Comparison of ENCODE assay signal across 14 cellular contexts in the genomic region with DNA sequence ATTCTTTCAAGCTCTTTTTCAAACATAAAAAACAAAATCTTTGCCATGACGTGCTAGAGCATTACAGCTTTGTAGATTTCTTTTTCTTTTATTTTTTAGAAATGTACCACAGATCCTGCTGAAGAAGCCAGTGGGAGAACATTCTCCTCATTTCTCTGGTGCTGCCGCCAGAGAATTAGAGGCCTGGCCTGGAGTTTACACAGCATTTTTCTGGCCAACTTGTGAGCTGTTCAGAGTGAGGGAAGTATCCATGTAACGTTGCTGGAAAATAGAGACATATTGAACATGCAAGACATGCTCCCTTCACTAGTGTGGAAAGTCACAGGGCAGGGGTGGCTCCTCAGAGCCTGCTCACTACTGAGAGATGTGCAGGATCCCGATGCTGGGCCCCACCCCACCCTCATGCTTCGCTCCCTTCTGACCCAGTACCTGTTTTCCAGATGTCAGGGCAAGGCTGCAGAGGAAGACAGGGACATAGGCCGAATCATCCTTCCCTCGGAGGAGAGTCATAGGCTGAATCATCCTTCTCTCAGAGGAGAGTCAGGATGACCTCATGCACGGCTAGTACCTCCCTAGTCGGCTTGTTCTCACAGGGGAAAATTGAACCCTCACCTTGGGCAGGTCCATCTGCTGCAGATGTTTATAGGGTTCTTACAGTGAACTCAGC.
DNase-seq lines count a peak whose midpoint lies in the region; ATAC-seq, FAIRE-seq and TF ChIP-seq lines count a peak whose summit lies in the region.
"Had no signal": no experiment of that assay in that cellular context is flagged by ENCODE, and none has a peak within 500 bp of the region (broad histone marks: within the 10 kb centered on the region; RNA-seq: fewer than 3 reads in every experiment).

No MANE protein-coding gene starts in this region.

- H3K9me3 Mint-ChIP-seq in stimulated activated naive CD8-positive, alpha-beta T cell treated with anti-CD3 and anti-CD28 coated beads, Interleukin-15, amount 100 ng/mL, for 72 hours, result peaks cover 0 to 6% of the 10 kb centered on the region in 2 donors
- H3K9me3 Mint-ChIP-seq in activated T-helper 17 cell treated with anti-CD3 and anti-CD28 coated beads, Interleukin-2, amount 50 U/mL, for 72 hours, result no peaks in the 10 kb centered on the region

- H3K27me3 ChIP-seq in kidney epithelial cell (ENCODE audit: control insufficient read depth, insufficient read depth, low read length) (no peaks in the 10 kb centered on the region), dorsolateral prefrontal cortex (peaks cover 0 to 24% (median 0%) of the 10 kb centered on the region in 45 donors)

- no peaks in the 10 kb centered on the region for H3K36me3 ChIP-seq in kidney epithelial cell (ENCODE audit: control insufficient read depth, insufficient read depth, low read length)

- peak; percentile 31 for ATAC-seq in stimulated activated naive CD8-positive, alpha-beta T cell treated with anti-CD3 and anti-CD28 coated beads, Interleukin-15, amount 100 ng/mL, for 72 hours
- no peak for ATAC-seq in stimulated activated naive CD8-positive, alpha-beta T cell treated with anti-CD3 and anti-CD28 coated beads, Interleukin-15, Interleukin-2, amounts not matched to agents 100 U/mL and 50 U/mL, for 24 hours
- ATAC-seq in activated T-helper 17 cell treated with anti-CD3 and anti-CD28 coated beads, Interleukin-2, amount 50 U/mL, for 72 hours (replicated peaks), result peak; percentile 56

- FAIRE-seq in GM12892 (lab: Jason Lieb, UNC), result no peak
- FAIRE-seq: A204.1 had no signal

- no peak overlapping the region for H3K27ac Mint-ChIP-seq in stimulated activated naive CD8-positive, alpha-beta T cell treated with anti-CD3 and anti-CD28 coated beads, Interleukin-15, amount 100 ng/mL, for 72 hours
- H3K27ac Mint-ChIP-seq in activated T-helper 17 cell treated with anti-CD3 and anti-CD28 coated beads, Interleukin-2, amount 50 U/mL, for 72 hours, result no peak overlapping the region

- no peak overlapping the region for H3K4me3 ChIP-seq in kidney epithelial cell (ENCODE audit: low read depth, low read length)
- no peak overlapping the region for H3K4me3 ChIP-seq in dorsolateral prefrontal cortex

- TF ChIP-seq CTCF in kidney epithelial cell (IDR thresholded peaks at IDR 0.05; ENCODE audit: insufficient read depth, low read length, poor library complexity, severe bottlenecking), result no peak
- no peak for TF ChIP-seq CTCF in dorsolateral prefrontal cortex (IDR thresholded peaks at IDR 0.05 in 54 of 56, conservative IDR thresholded peaks at IDR 0.05 in 2 of 56; ENCODE audit: low read depth in 1 of 56, partially characterized antibody in 56 of 56)

- H3K4me3 Mint-ChIP-seq in stimulated activated naive CD8-positive, alpha-beta T cell treated with anti-CD3 and anti-CD28 coated beads, Interleukin-15, amount 100 ng/mL, for 72 hours, result no peak overlapping the region
- no peak overlapping the region for H3K4me3 Mint-ChIP-seq in activated T-helper 17 cell treated with anti-CD3 and anti-CD28 coated beads, Interleukin-2, amount 50 U/mL, for 72 hours

- intact Hi-C loops in dorsolateral prefrontal cortex (cut with DNase I), result no loop called here

- no peaks in the 10 kb centered on the region for H3K36me3 Mint-ChIP-seq in activated T-helper 17 cell treated with anti-CD3 and anti-CD28 coated beads, Interleukin-2, amount 50 U/mL, for 72 hours (ENCODE audit: low read depth)

- no peak overlapping the region for H3K27ac ChIP-seq in dorsolateral prefrontal cortex
- H3K27ac ChIP-seq: VCaP had no signal

- H3K27me3 Mint-ChIP-seq in stimulated activated naive CD8-positive, alpha-beta T cell treated with anti-CD3 and anti-CD28 coated beads, Interleukin-15, amount 100 ng/mL, for 72 hours, result peaks cover 14% of the 10 kb centered on the region
- peaks cover 4% of the 10 kb centered on the region for H3K27me3 Mint-ChIP-seq in activated T-helper 17 cell treated with anti-CD3 and anti-CD28 coated beads, Interleukin-2, amount 50 U/mL, for 72 hours

- no peak for DNase-seq in stimulated activated naive CD8-positive, alpha-beta T cell treated with anti-CD3 and anti-CD28 coated beads, Interleukin-15, amount 100 ng/mL, for 72 hours
- DNase-seq in stimulated activated naive CD8-positive, alpha-beta T cell treated with anti-CD3 and anti-CD28 coated beads, Interleukin-15, Interleukin-2, amounts not matched to agents 100 U/mL and 50 U/mL, for 24 hours, result no peak
- DNase-seq in kidney epithelial cell (ENCODE audit: low read depth), result peak; percentile 51
- DNase-seq in C1 segment of cervical spinal cord (lab: John Stamatoyannopoulos, UW), result no peak
- DNase-seq in GM12892 (ENCODE audit: insufficient read length), result no peak
- DNase-seq in dorsolateral prefrontal cortex, result no peak
- no peak for DNase-seq in NCI-H2081 (lab: John Stamatoyannopoulos, UW)
- DNase-seq: GDM1, NCI-H1092 treated with DMSO at 0.1 percent for 48 hours, NCI-H446 treated with DMSO at 0.1 percent for 48 hours, retina had no signal

- no peaks in the 10 kb centered on the region for H3K4me1 Mint-ChIP-seq in stimulated activated naive CD8-positive, alpha-beta T cell treated with anti-CD3 and anti-CD28 coated beads, Interleukin-15, amount 100 ng/mL, for 72 hours
- no peaks in the 10 kb centered on the region for H3K4me1 Mint-ChIP-seq in activated T-helper 17 cell treated with anti-CD3 and anti-CD28 coated beads, Interleukin-2, amount 50 U/mL, for 72 hours

- TF ChIP-seq POLR2A in GM12892 (IDR thresholded peaks at IDR 0.05; ENCODE audit: low read depth, low read length), result no peak
